In the genomic region with DNA sequence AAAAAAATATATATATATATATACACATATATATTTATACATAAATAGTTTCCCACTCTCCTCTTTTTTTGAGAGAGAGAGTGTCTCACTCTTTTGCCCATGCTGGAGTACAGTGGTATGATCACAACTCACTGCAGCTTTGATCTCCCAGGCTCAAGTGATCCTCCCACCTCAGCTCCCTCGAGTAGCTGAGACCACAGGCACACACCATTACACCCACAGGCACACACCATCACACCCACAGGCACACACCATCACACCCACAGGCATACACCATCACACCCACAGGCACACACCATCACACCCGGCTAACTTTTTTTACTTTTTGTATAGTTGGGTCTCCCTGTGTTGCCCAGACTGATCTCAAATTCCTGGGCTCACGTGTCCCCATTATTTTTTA, we compare ENCODE assay signal across 1 cellular context.
TF ChIP-seq lines count a peak whose summit lies in the region.

No MANE protein-coding gene starts in this region.

TF ChIP-seq in IMR-90, 13 proteins besides CTCF, POLR2A, EP300 and RAD21:
- TF ChIP-seq BHLHE40 (IDR thresholded peaks at IDR 0.05; ENCODE audit: low read depth, low read length) (no peak), NFE2L2 (IDR thresholded peaks at IDR 0.05; ENCODE audit: low read depth, low read length) (no peak), RCOR1 (IDR thresholded peaks at IDR 0.05; ENCODE audit: insufficient replicate concordance, low read length) (no peak), MXI1 (IDR thresholded peaks at IDR 0.05; ENCODE audit: borderline replicate concordance, low read depth, low read length) (no peak), CHD1 (IDR thresholded peaks at IDR 0.05; ENCODE audit: low read depth, low read length) (no peak), RFX5 (IDR thresholded peaks at IDR 0.05; ENCODE audit: low read depth, low read length) (no peak), CEBPB (IDR thresholded peaks at IDR 0.05; ENCODE audit: low read depth, low read length) (no peak), MAFK (IDR thresholded peaks at IDR 0.05; ENCODE audit: low read depth, low read length) (no peak), FOS (IDR thresholded peaks at IDR 0.05; ENCODE audit: low read depth, low read length) (no peak), MAZ (IDR thresholded peaks at IDR 0.05; ENCODE audit: borderline replicate concordance, low read depth, low read length) (no peak), SMC3 (IDR thresholded peaks at IDR 0.05; ENCODE audit: low read depth, low read length) (no peak)
- TF ChIP-seq, protein P1, sequence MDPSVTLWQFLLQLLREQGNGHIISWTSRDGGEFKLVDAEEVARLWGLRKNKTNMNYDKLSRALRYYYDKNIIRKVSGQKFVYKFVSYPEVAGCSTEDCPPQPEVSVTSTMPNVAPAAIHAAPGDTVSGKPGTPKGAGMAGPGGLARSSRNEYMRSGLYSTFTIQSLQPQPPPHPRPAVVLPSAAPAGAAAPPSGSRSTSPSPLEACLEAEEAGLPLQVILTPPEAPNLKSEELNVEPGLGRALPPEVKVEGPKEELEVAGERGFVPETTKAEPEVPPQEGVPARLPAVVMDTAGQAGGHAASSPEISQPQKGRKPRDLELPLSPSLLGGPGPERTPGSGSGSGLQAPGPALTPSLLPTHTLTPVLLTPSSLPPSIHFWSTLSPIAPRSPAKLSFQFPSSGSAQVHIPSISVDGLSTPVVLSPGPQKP (IDR thresholded peaks at IDR 0.05; ENCODE audit: borderline replicate concordance, low read depth, low read length) = no peak
- TF ChIP-seq, protein P2, sequence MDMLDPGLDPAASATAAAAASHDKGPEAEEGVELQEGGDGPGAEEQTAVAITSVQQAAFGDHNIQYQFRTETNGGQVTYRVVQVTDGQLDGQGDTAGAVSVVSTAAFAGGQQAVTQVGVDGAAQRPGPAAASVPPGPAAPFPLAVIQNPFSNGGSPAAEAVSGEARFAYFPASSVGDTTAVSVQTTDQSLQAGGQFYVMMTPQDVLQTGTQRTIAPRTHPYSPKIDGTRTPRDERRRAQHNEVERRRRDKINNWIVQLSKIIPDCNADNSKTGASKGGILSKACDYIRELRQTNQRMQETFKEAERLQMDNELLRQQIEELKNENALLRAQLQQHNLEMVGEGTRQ (IDR thresholded peaks at IDR 0.05; ENCODE audit: low read depth, low read length) = no peak
TF ChIP-seq in IMR-90: peak in this region for 0.
